Comparison of ENCODE assay signal across 1 cellular context in genomic region chr17:78980624-78980972, GRCh38.
TF ChIP-seq lines count a peak whose summit lies in the region.

No MANE protein-coding gene starts in this region.

TF ChIP-seq in H1, 55 proteins besides CTCF, POLR2A, EP300 and RAD21:
- TF ChIP-seq RXRA (IDR thresholded peaks at IDR 0.05; ENCODE audit: insufficient read depth, low read depth, low read length) (no peak), USF2 (IDR thresholded peaks at IDR 0.05; ENCODE audit: low read length) (no peak)
